ENCODE assay signal across 8 cellular contexts in the genomic region with DNA sequence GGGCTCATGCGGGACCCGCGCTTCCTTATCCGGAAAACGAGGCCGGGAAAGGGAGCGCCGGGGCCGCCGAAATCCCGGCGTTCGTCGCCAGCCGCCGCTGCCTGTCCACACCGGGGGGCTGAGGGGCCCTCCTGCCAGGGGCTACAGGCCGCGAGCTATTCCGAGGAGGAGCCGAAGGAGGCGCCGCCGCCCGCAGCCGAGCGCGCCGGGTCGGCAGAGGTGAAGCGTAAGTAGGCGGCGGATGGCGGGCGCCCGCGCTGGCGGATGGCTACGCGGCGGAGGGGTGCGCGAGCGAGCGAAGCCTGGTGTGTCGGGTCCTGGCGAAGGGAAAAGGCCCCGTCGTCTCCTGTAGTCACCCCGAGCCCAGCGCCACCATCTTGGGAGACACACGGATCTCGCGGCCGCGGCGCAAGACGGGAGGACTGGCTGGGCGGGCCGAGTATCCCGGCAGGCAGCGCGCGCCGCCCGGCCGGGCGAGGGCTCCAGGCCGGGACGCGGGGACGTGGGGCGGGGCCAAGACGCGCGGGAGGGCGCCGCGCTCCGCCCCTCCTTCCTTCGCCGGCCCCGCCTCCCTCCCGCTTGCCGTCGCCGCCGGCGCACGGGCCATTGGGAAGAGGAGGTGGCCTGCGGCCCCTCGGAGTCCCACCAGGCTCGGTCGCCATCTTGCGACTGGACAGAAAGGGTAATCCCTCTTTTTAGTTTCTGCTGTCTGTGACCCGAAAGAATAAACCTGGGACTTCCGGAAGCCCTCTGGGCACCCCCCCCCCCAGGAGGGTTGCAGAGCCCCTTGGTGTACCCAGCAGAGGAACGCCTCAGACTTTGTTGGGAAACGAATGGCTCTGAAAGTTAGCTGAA. TPM values are rescaled to one million over a fixed set of nuclear protein-coding genes. Genes with fewer than 3 reads are reported as not detected.
A peak's percentile ranks its signal among the peaks of the same experiment; 100 is the strongest.
DNase-seq lines count a peak whose midpoint lies in the region; ATAC-seq and TF ChIP-seq lines count a peak whose summit lies in the region.

UBE3A (minus strand) TSS at position 424 of the 855 bp plus-strand sequence. CDS start 29,917 bp downstream, outside the sequence.

- H3K27ac Mint-ChIP-seq in CD14-positive monocyte, result peak within 1 kb of the TSS; percentile 84 to 96 (median 91)
- peak within 1 kb of the TSS; percentile 91 for H3K27ac Mint-ChIP-seq in dendritic cell treated with granulocyte-macrophage colony-stimulating factor and Interleukin-4, amounts not matched to agents 40 ng/mL and 50 ng/mL, for 4 days

- no peaks in the 10 kb centered on the region for H3K27me3 Mint-ChIP-seq in CD14-positive monocyte (ENCODE audit: low read depth in 3 of 3)
- H3K27me3 Mint-ChIP-seq in dendritic cell treated with granulocyte-macrophage colony-stimulating factor and Interleukin-4, amounts not matched to agents 40 ng/mL and 50 ng/mL, for 4 days, result peaks cover 3% of the 10 kb centered on the region

- peaks cover 26% of the 10 kb centered on the region for H3K4me1 Mint-ChIP-seq in CD14-positive monocyte
- H3K4me1 Mint-ChIP-seq in dendritic cell treated with granulocyte-macrophage colony-stimulating factor and Interleukin-4, amounts not matched to agents 40 ng/mL and 50 ng/mL, for 4 days (ENCODE audit: low read depth), result peaks cover 6% of the 10 kb centered on the region

- no peaks in the 10 kb centered on the region for H3K9me3 ChIP-seq in left lung

- no peaks in the 10 kb centered on the region for H3K27me3 ChIP-seq in left lung

- intact Hi-C loops in CD14-positive monocyte (cut with micrococcal nuclease) (loop anchor here in 1 of 2 donors (5.0 kb wide), 1 partner anchor 37 kb away; no protein-coding TSS in a partner anchor), left lung (cut with DNase I) (no loop called here)
- intact Hi-C loops in dendritic cell treated with granulocyte-macrophage colony-stimulating factor and Interleukin-4, amounts not matched to agents 40 ng/mL and 50 ng/mL, for 4 days (cut with micrococcal nuclease), result loop anchor here (5.0 to 10.0 kb wide), 2 partner anchors 37 to 484 kb away; partner anchors contain the start of genes SNRPN and SNURF

- peak within 1 kb of the TSS; percentile 95 to 98 for H3K4me3 ChIP-seq in left lung

- peaks cover 0 to 13% (median 9%) of the 10 kb centered on the region in 7 donors for H3K9me3 Mint-ChIP-seq in CD14-positive monocyte
- H3K9me3 Mint-ChIP-seq in dendritic cell treated with granulocyte-macrophage colony-stimulating factor and Interleukin-4, amounts not matched to agents 40 ng/mL and 50 ng/mL, for 4 days, result peaks cover 11% of the 10 kb centered on the region

- DNase-seq in CD14-positive monocyte (ENCODE audit: low spot score) (peak; percentile 83), NCI-H526 treated with DMSO at 0.1 percent for 48 hours (lab: John Stamatoyannopoulos, UW) (peak; percentile 79), left lung (peak; percentile 91 to 97)
- DNase-seq in activated CD4-positive, alpha-beta T cell treated with anti-CD3 and anti-CD28 coated beads, Interleukin-2, amount 50 U/mL, for 4 hours, result peak; percentile 76 to 78
- DNase-seq in stimulated activated CD4-positive, alpha-beta T cell treated with anti-CD3 and anti-CD28 coated beads, Interleukin-2, amount 100 ng/mL, for 4 hours (ENCODE audit: low read depth), result peak; percentile 77

- peak within 1 kb of the TSS; percentile 89 for H3K4me3 Mint-ChIP-seq in CD14-positive monocyte
- H3K4me3 Mint-ChIP-seq in dendritic cell treated with granulocyte-macrophage colony-stimulating factor and Interleukin-4, amounts not matched to agents 40 ng/mL and 50 ng/mL, for 4 days, result peak within 1 kb of the TSS; percentile 87

- peak; percentile 9 for TF ChIP-seq CTCF in CD14-positive monocyte (IDR thresholded peaks at IDR 0.05)
- no peak for TF ChIP-seq CTCF in left lung (IDR thresholded peaks at IDR 0.05)

- peak within 1 kb of the TSS; percentile 95 to 97 for H3K27ac ChIP-seq in left lung

- peaks cover 13 to 33% of the 10 kb centered on the region in 2 donors for H3K4me1 ChIP-seq in left lung

- ATAC-seq in GM19351 (IDR thresholded peaks at IDR 0.05; ENCODE audit: unreplicated experiment) (peak; percentile 78), HG03520 (IDR thresholded peaks at IDR 0.05; ENCODE audit: unreplicated experiment) (peak; percentile 78), left lung (peak; percentile 98)

- H3K36me3 Mint-ChIP-seq in CD14-positive monocyte, result peaks cover 0 to 8% of the 10 kb centered on the region in 2 donors
- H3K36me3 Mint-ChIP-seq in dendritic cell treated with granulocyte-macrophage colony-stimulating factor and Interleukin-4, amounts not matched to agents 40 ng/mL and 50 ng/mL, for 4 days (ENCODE audit: low read depth), result peaks cover 25% of the 10 kb centered on the region

- H3K36me3 ChIP-seq in left lung, result no peaks in the 10 kb centered on the region

RNA-seq across cellular contexts. Expression of gene UBE3A, which starts in this region (rescaled TPM):
- polyA plus RNA-seq in CD14-positive monocyte, result 10 to 100 TPM; 54.5 to 73.3 TPM
- total RNA-seq in left lung, result 10 to 100 TPM; 88.0 to 88.5 TPM

Comparison
In these comparisons a context has a peak if more than half of its experiments do, and no peak if none do; other contexts are left out.
1. Peak in every context shown above with its lines: DNase-seq, ATAC-seq, H3K4me3 ChIP-seq and H3K27ac ChIP-seq.